ENCODE assay signal across 9 cellular contexts in genomic region chr4:84497835-84498202, GRCh38. TPM values are rescaled to one million over a fixed set of nuclear protein-coding genes. Genes with fewer than 3 reads are reported as not detected.
DNase-seq lines count a peak whose midpoint lies in the region; ATAC-seq and TF ChIP-seq lines count a peak whose summit lies in the region.
"Had no signal": no experiment of that assay in that cellular context is flagged by ENCODE, and none has a peak within 500 bp of the region (broad histone marks: within the 10 kb centered on the region; RNA-seq: fewer than 3 reads in every experiment).

No MANE protein-coding gene starts in this region.

- WGBS in aorta, 2 donors: 2 to 3% methylated on average over 22 to 34 of the region's 34 CpGs

- DNase-seq in right atrium auricular region (ENCODE audit: low spot score) (no peak), left ventricle myocardium superior (no peak), nephron progenitor cell (no peak), aorta (no peak), NAMALWA (ENCODE audit: low spot score) (no peak), NCI-H1436 treated with DMSO at 0.1 percent for 48 hours (lab: John Stamatoyannopoulos, UW) (no peak), pons (ENCODE audit: low spot score) (no peak)
- DNase-seq in effector memory CD4-positive, alpha-beta T cell: no peak

- H3K27me3 ChIP-seq in right atrium auricular region: peaks cover 55 to 98% of the 10 kb centered on the region in 2 donors
- peaks cover 95% of the 10 kb centered on the region for H3K27me3 ChIP-seq in effector memory CD4-positive, alpha-beta T cell (replicated peaks; ENCODE audit: control insufficient read depth, insufficient read depth, low read length, poor library complexity, severe bottlenecking)
- H3K27me3 ChIP-seq in aorta (ENCODE audit: control insufficient read depth in 1 of 2, insufficient read depth in 2 of 2, low read length in 1 of 2): peaks cover 0 to 3% of the 10 kb centered on the region in 2 donors

- H3K27ac ChIP-seq in right atrium auricular region: no peak overlapping the region
- H3K27ac ChIP-seq in effector memory CD4-positive, alpha-beta T cell (ENCODE audit: insufficient read depth, low read length, poor library complexity, severe bottlenecking): no peak overlapping the region
- H3K27ac ChIP-seq in aorta (ENCODE audit: low read depth in 1 of 2, low read length in 2 of 2): no peak overlapping the region

- H3K4me1 ChIP-seq in right atrium auricular region (peaks cover 0 to 53% of the 10 kb centered on the region in 2 donors), aorta (ENCODE audit: control insufficient read depth in 1 of 2, insufficient read depth in 2 of 2, low read length in 2 of 2) (peaks cover 0 to 1% of the 10 kb centered on the region in 2 donors)
- H3K4me1 ChIP-seq in effector memory CD4-positive, alpha-beta T cell (ENCODE audit: control insufficient read depth, insufficient read depth, low read length, poor library complexity, severe bottlenecking): peaks cover 25% of the 10 kb centered on the region

- no peaks in the 10 kb centered on the region for H3K36me3 Mint-ChIP-seq in nephron progenitor cell (ENCODE audit: low read depth)

- no peaks in the 10 kb centered on the region for H3K9me3 ChIP-seq in right atrium auricular region
- H3K9me3 ChIP-seq in effector memory CD4-positive, alpha-beta T cell (ENCODE audit: control insufficient read depth, low read length): no peaks in the 10 kb centered on the region
- peaks cover 4% of the 10 kb centered on the region for H3K9me3 ChIP-seq in aorta (ENCODE audit: control insufficient read depth, low read length)

- intact Hi-C loops in left ventricle myocardium superior (cut with micrococcal nuclease) (no loop called here), aorta (cut with DNase I) (no loop called here)

- H3K4me3 ChIP-seq in right atrium auricular region (peak overlapping the region; percentile 14 to 46), aorta (ENCODE audit: low read length in 2 of 2) (peak overlapping the region; percentile 14 to 61)
- H3K4me3 ChIP-seq in effector memory CD4-positive, alpha-beta T cell (ENCODE audit: insufficient read depth, low read depth, low read length, poor library complexity, severe bottlenecking): peak overlapping the region; percentile 41

- H3K9me3 Mint-ChIP-seq in nephron progenitor cell: no peaks in the 10 kb centered on the region

- TF ChIP-seq CTCF in right atrium auricular region (IDR thresholded peaks at IDR 0.05): no peak
- TF ChIP-seq CTCF in nephron progenitor cell (IDR thresholded peaks at IDR 0.05): no peak

- no peak overlapping the region for H3K27ac Mint-ChIP-seq in nephron progenitor cell

- peaks cover 100% of the 10 kb centered on the region for H3K27me3 Mint-ChIP-seq in nephron progenitor cell (ENCODE audit: low read depth, poor library complexity)

- H3K4me1 Mint-ChIP-seq in nephron progenitor cell: peaks cover 64% of the 10 kb centered on the region

- H3K4me3 Mint-ChIP-seq in nephron progenitor cell: peak overlapping the region; percentile 48

- H3K36me3 ChIP-seq in right atrium auricular region: no peaks in the 10 kb centered on the region
- no peaks in the 10 kb centered on the region for H3K36me3 ChIP-seq in effector memory CD4-positive, alpha-beta T cell (ENCODE audit: control insufficient read depth, insufficient read depth, low read length)
- no peaks in the 10 kb centered on the region for H3K36me3 ChIP-seq in aorta (ENCODE audit: control insufficient read depth in 1 of 2, insufficient read depth in 2 of 2, low read length in 1 of 2)

- no peak for ATAC-seq in left ventricle myocardium superior
- no peak for ATAC-seq in aorta (ENCODE audit: low FRiP score)

RNA-seq across cellular contexts. Expression of gene NKX6-1, which starts 1.3 kb away (rescaled TPM):
- total RNA-seq in right atrium auricular region (not detected), left ventricle myocardium superior (not detected), aorta (1 to 10 TPM in 1 of 2 donors, under 1 TPM in 1; 0.18 to 1.4 TPM)
- polyA plus RNA-seq in aorta: under 1 TPM; 0.63 to 0.74 TPM
- total RNA-seq: activated CD8-positive, alpha-beta memory T cell treated with anti-CD3 and anti-CD28 coated beads for 36 hours had no signal
